9 cellular contexts compared by ENCODE assay signal in the genomic region with DNA sequence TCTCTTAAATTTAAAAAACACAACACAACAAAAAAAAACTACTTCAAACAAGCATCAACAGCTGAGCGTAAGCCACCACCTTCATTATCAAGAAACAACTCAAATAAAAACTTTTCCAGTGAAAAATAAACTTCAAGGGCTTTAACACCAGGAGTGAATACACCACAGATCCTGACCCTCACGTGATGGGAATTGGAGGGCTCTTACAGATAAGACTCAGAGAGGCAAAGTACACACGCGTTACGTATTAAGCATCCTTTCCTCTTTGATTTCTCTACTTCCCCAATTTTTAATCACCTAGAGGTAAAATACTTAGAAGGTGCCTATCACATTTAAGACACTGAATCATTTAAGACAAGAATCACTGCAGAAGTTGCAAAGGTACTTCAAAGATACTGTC. TPM values are rescaled to one million over a fixed set of nuclear protein-coding genes. Genes with fewer than 3 reads are reported as not detected.
DNase-seq lines count a peak whose midpoint lies in the region; ATAC-seq and TF ChIP-seq lines count a peak whose summit lies in the region.
"Had no signal": no experiment of that assay in that cellular context is flagged by ENCODE, and none has a peak within 500 bp of the region (broad histone marks: within the 10 kb centered on the region; RNA-seq: fewer than 3 reads in every experiment).

No MANE protein-coding gene starts in this region.

- DNase-seq in stimulated activated naive CD8-positive, alpha-beta T cell treated with anti-CD3 and anti-CD28 coated beads, Interleukin-15, Interleukin-2, amounts not matched to agents 100 U/mL and 50 U/mL, for 24 hours, result no peak
- DNase-seq in mucosa of descending colon, result peak in 1 of 3 donors; percentile 42
- DNase-seq in occipital lobe (lab: John Stamatoyannopoulos, UW), result no peak
- no peak for DNase-seq in NCI-H82 treated with DMSO at 0.1 percent for 48 hours (lab: John Stamatoyannopoulos, UW; ENCODE audit: unreplicated experiment)
- no peak for DNase-seq in H4 (ENCODE audit: low spot score)
- DNase-seq: KG1 had no signal

- H3K9me3 Mint-ChIP-seq in stimulated activated naive CD8-positive, alpha-beta T cell treated with anti-CD3 and anti-CD28 coated beads, Interleukin-15, Interleukin-2, amounts not matched to agents 100 ng/mL and 50 ng/mL, for 24 hours, result no peaks in the 10 kb centered on the region

- intact Hi-C loops in mucosa of descending colon (cut with DNase I, micrococcal nuclease), result no loop called here

- H3K4me1 Mint-ChIP-seq in stimulated activated naive CD8-positive, alpha-beta T cell treated with anti-CD3 and anti-CD28 coated beads, Interleukin-15, Interleukin-2, amounts not matched to agents 100 ng/mL and 50 ng/mL, for 24 hours (ENCODE audit: low read depth), result peaks cover 19% of the 10 kb centered on the region

- peak overlapping the region; percentile 92 for H3K27ac ChIP-seq in cingulate gyrus (ENCODE audit: low read depth, low read length)

- H3K27me3 Mint-ChIP-seq in stimulated activated naive CD8-positive, alpha-beta T cell treated with anti-CD3 and anti-CD28 coated beads, Interleukin-15, Interleukin-2, amounts not matched to agents 100 ng/mL and 50 ng/mL, for 24 hours, result peaks cover 56% of the 10 kb centered on the region

- H3K4me3 ChIP-seq in mucosa of descending colon, result peak overlapping the region; percentile 25

- peaks cover 5% of the 10 kb centered on the region for H3K4me1 ChIP-seq in mucosa of descending colon (ENCODE audit: low read depth)

- no peaks in the 10 kb centered on the region for H3K36me3 Mint-ChIP-seq in stimulated activated naive CD8-positive, alpha-beta T cell treated with anti-CD3 and anti-CD28 coated beads, Interleukin-15, Interleukin-2, amounts not matched to agents 100 ng/mL and 50 ng/mL, for 24 hours (ENCODE audit: low read depth)

- H3K9me3 ChIP-seq in mucosa of descending colon, result no peaks in the 10 kb centered on the region

- no peak for TF ChIP-seq CTCF in mucosa of descending colon (IDR thresholded peaks at IDR 0.05)

- ATAC-seq in stimulated activated naive CD8-positive, alpha-beta T cell treated with anti-CD3 and anti-CD28 coated beads, Interleukin-15, Interleukin-2, amounts not matched to agents 100 U/mL and 50 U/mL, for 24 hours, result no peak
- ATAC-seq in mucosa of descending colon (peak; percentile 29), HG02938 (IDR thresholded peaks at IDR 0.05; ENCODE audit: unreplicated experiment) (no peak)

- no peak overlapping the region for H3K27ac Mint-ChIP-seq in stimulated activated naive CD8-positive, alpha-beta T cell treated with anti-CD3 and anti-CD28 coated beads, Interleukin-15, Interleukin-2, amounts not matched to agents 100 ng/mL and 50 ng/mL, for 24 hours

- no peaks in the 10 kb centered on the region for H3K36me3 ChIP-seq in mucosa of descending colon (ENCODE audit: low read depth)

- peak overlapping the region; percentile 79 for H3K4me3 Mint-ChIP-seq in stimulated activated naive CD8-positive, alpha-beta T cell treated with anti-CD3 and anti-CD28 coated beads, Interleukin-15, Interleukin-2, amounts not matched to agents 100 ng/mL and 50 ng/mL, for 24 hours

RNA-seq across cellular contexts. Expression of a gene that starts 0.6 kb away (rescaled TPM):
- total RNA-seq in mucosa of descending colon (10 to 100 TPM; 34.5 to 92.4 (median 35.2) TPM), occipital lobe (12.3 TPM)
- 1.6 and 1.8 TPM in 2 replicates for total RNA-seq in H4 (2014; rRNA removed; shearing (Covaris generic))
